ENCODE assay signal across 2 cellular contexts in genomic region chr2:87747791-87748190, GRCh38. TPM values are rescaled to one million over a fixed set of nuclear protein-coding genes. Genes with fewer than 3 reads are reported as not detected.
"Had no signal": no experiment of that assay in that cellular context is flagged by ENCODE, and none has a peak within 500 bp of the region (broad histone marks: within the 10 kb centered on the region; RNA-seq: fewer than 3 reads in every experiment).

Gene PLGLB2 (plus strand): TSS chr2:87748087. CDS start chr2:87748154, 67 bp downstream.

RNA-seq across cellular contexts. Expression of gene PLGLB2, which starts in this region (rescaled TPM):
- total RNA-seq: epithelial cell of proximal tubule, foreskin keratinocyte had no signal
